1 cellular context compared by ENCODE assay signal in the genomic region with DNA sequence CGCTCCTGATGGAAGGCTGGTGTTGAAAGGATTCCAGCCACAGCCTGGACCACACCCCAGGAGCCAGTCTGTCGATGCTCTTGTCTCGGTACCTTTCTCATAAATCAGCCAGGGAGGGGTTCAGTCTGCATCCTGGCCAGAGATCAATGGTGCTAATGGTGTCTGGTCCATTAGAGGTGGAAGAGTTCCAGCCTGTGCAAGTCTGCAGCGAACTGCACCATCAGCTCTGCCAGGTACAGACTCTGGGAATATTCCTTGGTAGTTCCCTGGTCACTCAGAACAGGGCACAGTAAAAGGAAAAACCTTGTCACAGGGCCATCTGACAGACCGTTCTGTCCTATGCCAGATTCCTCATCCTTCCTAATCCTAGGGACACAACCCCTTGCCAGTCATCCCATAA.
TF ChIP-seq lines count a peak whose summit lies in the region.

No MANE protein-coding gene starts in this region.

TF ChIP-seq in IMR-90, 13 proteins besides CTCF, POLR2A, EP300 and RAD21 (continued from another document):
- TF ChIP-seq BHLHE40 (IDR thresholded peaks at IDR 0.05; ENCODE audit: low read depth, low read length) (no peak), NFE2L2 (IDR thresholded peaks at IDR 0.05; ENCODE audit: low read depth, low read length) (no peak), RFX5 (IDR thresholded peaks at IDR 0.05; ENCODE audit: low read depth, low read length) (no peak), CEBPB (IDR thresholded peaks at IDR 0.05; ENCODE audit: low read depth, low read length) (no peak), USF2 (IDR thresholded peaks at IDR 0.05; ENCODE audit: low read depth, low read length) (no peak)
TF ChIP-seq in IMR-90: peak in this region for 0.
